In the genomic region with DNA sequence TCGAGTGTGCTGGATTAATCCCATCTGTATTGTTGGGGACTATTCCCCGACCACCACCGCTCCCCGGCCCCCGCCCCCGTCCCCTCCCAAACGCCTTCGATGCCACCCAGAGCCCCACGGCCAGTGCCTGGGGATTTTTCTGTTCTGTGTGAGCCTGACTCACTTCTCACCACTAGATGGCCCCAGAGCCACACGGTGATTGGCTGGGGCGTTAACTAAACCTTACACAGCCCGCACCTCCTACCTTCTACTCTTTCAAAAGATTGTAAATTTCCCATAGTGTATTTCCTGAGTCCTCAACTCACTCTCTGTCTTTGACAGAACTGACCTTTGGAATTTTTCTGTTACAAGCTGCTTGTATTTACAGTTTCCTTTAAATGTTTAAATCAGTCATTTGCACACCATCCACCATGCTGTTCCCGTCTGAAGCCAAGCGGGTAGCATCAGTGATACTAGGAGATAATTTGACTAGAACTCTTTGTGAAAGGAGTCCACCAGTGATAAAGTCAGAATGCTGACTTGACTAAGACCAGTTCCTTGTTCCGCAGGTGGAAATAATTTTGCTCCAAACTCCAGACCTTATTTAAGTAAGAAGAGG, we compare ENCODE assay signal across 8 cellular contexts.
DNase-seq lines count a peak whose midpoint lies in the region; ATAC-seq and TF ChIP-seq lines count a peak whose summit lies in the region.

No MANE protein-coding gene starts in this region.

- H3K27ac ChIP-seq in adrenal gland, result no peak overlapping the region

- peaks cover 5% of the 10 kb centered on the region for H3K27me3 Mint-ChIP-seq in T-helper 1 cell treated with Interleukin-12 subunit alpha and Interleukin-12 subunit beta and Interleukin-4 antibody, amounts not matched to agents 30 μg/mL and 1 μg/mL, for 36 hours (ENCODE audit: low read depth)

- H3K27ac Mint-ChIP-seq in T-helper 1 cell treated with Interleukin-12 subunit alpha and Interleukin-12 subunit beta and Interleukin-4 antibody, amounts not matched to agents 30 μg/mL and 1 μg/mL, for 36 hours, result peak overlapping the region; percentile 12

- H3K4me1 Mint-ChIP-seq in T-helper 1 cell treated with Interleukin-12 subunit alpha and Interleukin-12 subunit beta and Interleukin-4 antibody, amounts not matched to agents 30 μg/mL and 1 μg/mL, for 36 hours (ENCODE audit: low read depth), result peaks cover 3% of the 10 kb centered on the region

- H3K27me3 ChIP-seq in adrenal gland, result no peaks in the 10 kb centered on the region

- 16 to 18% (median 16%) methylated on average over 14 to 15 of the region's 15 CpGs for WGBS in adrenal gland, 4 donors

- intact Hi-C loops in adrenal gland (cut with DNase I) (loop anchor here (2.0 to 10.0 kb wide), 3 partner anchors 78 to 246 kb away; no protein-coding TSS in a partner anchor), left ventricle myocardium superior (cut with micrococcal nuclease) (loop anchor here (2.0 kb wide), 1 partner anchor 76 kb away; no protein-coding TSS in a partner anchor), sciatic nerve (cut with DNase I) (loop anchor here (5.0 to 10.0 kb wide), 2 partner anchors 78 to 166 kb away; no protein-coding TSS in a partner anchor)

- H3K9me3 Mint-ChIP-seq in T-helper 1 cell treated with Interleukin-12 subunit alpha and Interleukin-12 subunit beta and Interleukin-4 antibody, amounts not matched to agents 30 μg/mL and 1 μg/mL, for 36 hours, result no peaks in the 10 kb centered on the region

- H3K4me3 ChIP-seq in adrenal gland, result no peak overlapping the region

- no peaks in the 10 kb centered on the region for H3K36me3 ChIP-seq in adrenal gland (replicated peaks in 1 of 2)

- TF ChIP-seq POLR2A in adrenal gland (IDR thresholded peaks at IDR 0.05), result no peak

- peak; percentile 77 to 93 (median 84) for TF ChIP-seq CTCF in adrenal gland (IDR thresholded peaks at IDR 0.05)

- no peak overlapping the region for H3K4me3 Mint-ChIP-seq in T-helper 1 cell treated with Interleukin-12 subunit alpha and Interleukin-12 subunit beta and Interleukin-4 antibody, amounts not matched to agents 30 μg/mL and 1 μg/mL, for 36 hours

- ATAC-seq in left ventricle myocardium superior (peak; percentile 97), sciatic nerve (peak; percentile 97), HG03025 (IDR thresholded peaks at IDR 0.05; ENCODE audit: low FRiP score, unreplicated experiment) (no peak)

- no peaks in the 10 kb centered on the region for H3K36me3 Mint-ChIP-seq in T-helper 1 cell treated with Interleukin-12 subunit alpha and Interleukin-12 subunit beta and Interleukin-4 antibody, amounts not matched to agents 30 μg/mL and 1 μg/mL, for 36 hours (ENCODE audit: low read depth)

- peaks cover 0 to 6% of the 10 kb centered on the region in 2 donors for H3K4me1 ChIP-seq in adrenal gland (replicated peaks in 1 of 2)

- H3K9me3 ChIP-seq in adrenal gland (replicated peaks in 1 of 3), result no peaks in the 10 kb centered on the region

- DNase-seq in SHP77 (lab: John Stamatoyannopoulos, UW), result peak; percentile 42 to 78
- DNase-seq in SHP77 treated with DMSO at 0.1 percent for 48 hours (lab: John Stamatoyannopoulos, UW), result no peak
- DNase-seq in NCI-H1436 (lab: John Stamatoyannopoulos, UW), result peak; percentile 75
- peak; percentile 67 to 90 (median 78) for DNase-seq in adrenal gland
- peak; percentile 82 for DNase-seq in left ventricle myocardium superior
- DNase-seq in sciatic nerve (ENCODE audit: low spot score), result peak; percentile 84
